2 cellular contexts compared by ENCODE assay signal in the genomic region with DNA sequence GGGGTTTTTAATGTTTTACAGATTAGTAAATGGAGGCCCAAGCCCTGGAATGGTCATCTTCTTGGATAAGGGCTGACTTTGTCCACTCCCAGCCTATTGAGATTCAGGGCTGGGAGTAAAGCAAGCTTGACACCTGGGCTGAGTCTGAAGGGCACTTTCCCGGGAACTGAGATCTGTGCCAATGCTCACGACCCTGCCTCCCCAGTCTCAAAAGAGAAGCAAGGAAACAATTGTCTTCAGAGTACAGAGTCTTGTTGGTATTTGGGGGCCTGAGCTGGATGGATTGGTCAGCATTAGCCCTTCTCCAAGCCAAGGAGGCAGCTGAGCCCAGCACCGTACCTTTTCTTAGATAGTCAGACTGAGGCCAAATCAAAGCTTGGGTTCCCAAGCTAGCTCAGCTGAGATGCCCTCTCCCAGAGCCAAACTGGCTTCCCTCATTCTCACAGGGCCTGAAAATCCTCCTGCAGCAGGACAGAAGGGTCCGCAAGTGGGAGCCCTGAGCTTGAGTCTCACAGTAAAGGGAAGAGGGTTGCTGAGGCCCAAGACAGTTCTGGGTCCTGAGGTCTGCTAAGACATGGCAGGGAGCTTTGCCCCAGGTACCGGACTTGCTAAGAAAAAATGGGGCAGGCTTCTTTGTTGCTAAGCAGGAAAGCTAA.
TF ChIP-seq lines count a peak whose summit lies in the region.

No MANE protein-coding gene starts in this region.

TF ChIP-seq in SK-N-SH, 30 proteins besides CTCF, POLR2A, EP300 and RAD21:
- no peak for TF ChIP-seq TCF12 (IDR thresholded peaks at IDR 0.05)
- TF ChIP-seq, protein P1, sequence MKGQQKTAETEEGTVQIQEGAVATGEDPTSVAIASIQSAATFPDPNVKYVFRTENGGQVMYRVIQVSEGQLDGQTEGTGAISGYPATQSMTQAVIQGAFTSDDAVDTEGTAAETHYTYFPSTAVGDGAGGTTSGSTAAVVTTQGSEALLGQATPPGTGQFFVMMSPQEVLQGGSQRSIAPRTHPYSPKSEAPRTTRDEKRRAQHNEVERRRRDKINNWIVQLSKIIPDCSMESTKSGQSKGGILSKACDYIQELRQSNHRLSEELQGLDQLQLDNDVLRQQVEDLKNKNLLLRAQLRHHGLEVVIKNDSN (IDR thresholded peaks at IDR 0.05; ENCODE audit: borderline replicate concordance, low read depth), result no peak
- no peak for TF ChIP-seq FOXM1 (IDR thresholded peaks at IDR 0.05; ENCODE audit: low read depth)
- TF ChIP-seq, protein P2, sequence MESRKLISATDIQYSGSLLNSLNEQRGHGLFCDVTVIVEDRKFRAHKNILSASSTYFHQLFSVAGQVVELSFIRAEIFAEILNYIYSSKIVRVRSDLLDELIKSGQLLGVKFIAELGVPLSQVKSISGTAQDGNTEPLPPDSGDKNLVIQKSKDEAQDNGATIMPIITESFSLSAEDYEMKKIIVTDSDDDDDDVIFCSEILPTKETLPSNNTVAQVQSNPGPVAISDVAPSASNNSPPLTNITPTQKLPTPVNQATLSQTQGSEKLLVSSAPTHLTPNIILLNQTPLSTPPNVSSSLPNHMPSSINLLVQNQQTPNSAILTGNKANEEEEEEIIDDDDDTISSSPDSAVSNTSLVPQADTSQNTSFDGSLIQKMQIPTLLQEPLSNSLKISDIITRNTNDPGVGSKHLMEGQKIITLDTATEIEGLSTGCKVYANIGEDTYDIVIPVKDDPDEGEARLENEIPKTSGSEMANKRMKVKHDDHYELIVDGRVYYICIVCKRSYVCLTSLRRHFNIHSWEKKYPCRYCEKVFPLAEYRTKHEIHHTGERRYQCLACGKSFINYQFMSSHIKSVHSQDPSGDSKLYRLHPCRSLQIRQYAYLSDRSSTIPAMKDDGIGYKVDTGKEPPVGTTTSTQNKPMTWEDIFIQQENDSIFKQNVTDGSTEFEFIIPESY (IDR thresholded peaks at IDR 0.05; ENCODE audit: borderline replicate concordance, low read depth), result no peak

TF ChIP-seq in SK-N-SH treated with all-trans-retinoic acid at 6 μM for 48 hours, 23 proteins besides CTCF, POLR2A, EP300 and RAD21:
- TF ChIP-seq, protein P3, sequence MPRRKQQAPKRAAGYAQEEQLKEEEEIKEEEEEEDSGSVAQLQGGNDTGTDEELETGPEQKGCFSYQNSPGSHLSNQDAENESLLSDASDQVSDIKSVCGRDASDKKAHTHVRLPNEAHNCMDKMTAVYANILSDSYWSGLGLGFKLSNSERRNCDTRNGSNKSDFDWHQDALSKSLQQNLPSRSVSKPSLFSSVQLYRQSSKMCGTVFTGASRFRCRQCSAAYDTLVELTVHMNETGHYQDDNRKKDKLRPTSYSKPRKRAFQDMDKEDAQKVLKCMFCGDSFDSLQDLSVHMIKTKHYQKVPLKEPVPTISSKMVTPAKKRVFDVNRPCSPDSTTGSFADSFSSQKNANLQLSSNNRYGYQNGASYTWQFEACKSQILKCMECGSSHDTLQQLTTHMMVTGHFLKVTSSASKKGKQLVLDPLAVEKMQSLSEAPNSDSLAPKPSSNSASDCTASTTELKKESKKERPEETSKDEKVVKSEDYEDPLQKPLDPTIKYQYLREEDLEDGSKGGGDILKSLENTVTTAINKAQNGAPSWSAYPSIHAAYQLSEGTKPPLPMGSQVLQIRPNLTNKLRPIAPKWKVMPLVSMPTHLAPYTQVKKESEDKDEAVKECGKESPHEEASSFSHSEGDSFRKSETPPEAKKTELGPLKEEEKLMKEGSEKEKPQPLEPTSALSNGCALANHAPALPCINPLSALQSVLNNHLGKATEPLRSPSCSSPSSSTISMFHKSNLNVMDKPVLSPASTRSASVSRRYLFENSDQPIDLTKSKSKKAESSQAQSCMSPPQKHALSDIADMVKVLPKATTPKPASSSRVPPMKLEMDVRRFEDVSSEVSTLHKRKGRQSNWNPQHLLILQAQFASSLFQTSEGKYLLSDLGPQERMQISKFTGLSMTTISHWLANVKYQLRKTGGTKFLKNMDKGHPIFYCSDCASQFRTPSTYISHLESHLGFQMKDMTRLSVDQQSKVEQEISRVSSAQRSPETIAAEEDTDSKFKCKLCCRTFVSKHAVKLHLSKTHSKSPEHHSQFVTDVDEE (CRISPR knock-in tag; IDR thresholded peaks at IDR 0.05), result no peak
- TF ChIP-seq ESRRG (CRISPR knock-in tag; IDR thresholded peaks at IDR 0.05) (no peak), RARB (CRISPR knock-in tag; IDR thresholded peaks at IDR 0.05) (no peak), ZC3H10 (CRISPR knock-in tag; IDR thresholded peaks at IDR 0.05) (no peak), ZNF8 (CRISPR knock-in tag; IDR thresholded peaks at IDR 0.05) (no peak), PPARA (CRISPR knock-in tag; IDR thresholded peaks at IDR 0.05; ENCODE audit: borderline replicate concordance) (no peak), TOX (CRISPR knock-in tag; IDR thresholded peaks at IDR 0.05; ENCODE audit: borderline replicate concordance) (no peak), BACH2 (CRISPR knock-in tag; IDR thresholded peaks at IDR 0.05; ENCODE audit: borderline replicate concordance) (no peak), CSDC2 (CRISPR knock-in tag; IDR thresholded peaks at IDR 0.05) (no peak), SNAI2 (CRISPR knock-in tag; IDR thresholded peaks at IDR 0.05) (no peak), ZFP3 (CRISPR knock-in tag; IDR thresholded peaks at IDR 0.05) (no peak), ARNTL (CRISPR knock-in tag; IDR thresholded peaks at IDR 0.05; ENCODE audit: borderline replicate concordance, low read depth) (no peak), TCF4 (CRISPR knock-in tag; IDR thresholded peaks at IDR 0.05; ENCODE audit: borderline replicate concordance) (no peak)
- TF ChIP-seq, protein P4, sequence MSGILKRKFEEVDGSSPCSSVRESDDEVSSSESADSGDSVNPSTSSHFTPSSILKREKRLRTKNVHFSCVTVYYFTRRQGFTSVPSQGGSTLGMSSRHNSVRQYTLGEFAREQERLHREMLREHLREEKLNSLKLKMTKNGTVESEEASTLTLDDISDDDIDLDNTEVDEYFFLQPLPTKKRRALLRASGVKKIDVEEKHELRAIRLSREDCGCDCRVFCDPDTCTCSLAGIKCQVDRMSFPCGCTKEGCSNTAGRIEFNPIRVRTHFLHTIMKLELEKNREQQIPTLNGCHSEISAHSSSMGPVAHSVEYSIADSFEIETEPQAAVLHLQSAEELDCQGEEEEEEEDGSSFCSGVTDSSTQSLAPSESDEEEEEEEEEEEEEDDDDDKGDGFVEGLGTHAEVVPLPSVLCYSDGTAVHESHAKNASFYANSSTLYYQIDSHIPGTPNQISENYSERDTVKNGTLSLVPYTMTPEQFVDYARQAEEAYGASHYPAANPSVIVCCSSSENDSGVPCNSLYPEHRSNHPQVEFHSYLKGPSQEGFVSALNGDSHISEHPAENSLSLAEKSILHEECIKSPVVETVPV (CRISPR knock-in tag; IDR thresholded peaks at IDR 0.05), result no peak
- TF ChIP-seq, protein P5, sequence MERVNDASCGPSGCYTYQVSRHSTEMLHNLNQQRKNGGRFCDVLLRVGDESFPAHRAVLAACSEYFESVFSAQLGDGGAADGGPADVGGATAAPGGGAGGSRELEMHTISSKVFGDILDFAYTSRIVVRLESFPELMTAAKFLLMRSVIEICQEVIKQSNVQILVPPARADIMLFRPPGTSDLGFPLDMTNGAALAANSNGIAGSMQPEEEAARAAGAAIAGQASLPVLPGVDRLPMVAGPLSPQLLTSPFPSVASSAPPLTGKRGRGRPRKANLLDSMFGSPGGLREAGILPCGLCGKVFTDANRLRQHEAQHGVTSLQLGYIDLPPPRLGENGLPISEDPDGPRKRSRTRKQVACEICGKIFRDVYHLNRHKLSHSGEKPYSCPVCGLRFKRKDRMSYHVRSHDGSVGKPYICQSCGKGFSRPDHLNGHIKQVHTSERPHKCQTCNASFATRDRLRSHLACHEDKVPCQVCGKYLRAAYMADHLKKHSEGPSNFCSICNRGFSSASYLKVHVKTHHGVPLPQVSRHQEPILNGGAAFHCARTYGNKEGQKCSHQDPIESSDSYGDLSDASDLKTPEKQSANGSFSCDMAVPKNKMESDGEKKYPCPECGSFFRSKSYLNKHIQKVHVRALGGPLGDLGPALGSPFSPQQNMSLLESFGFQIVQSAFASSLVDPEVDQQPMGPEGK (CRISPR knock-in tag; IDR thresholded peaks at IDR 0.05; ENCODE audit: borderline replicate concordance), result no peak
TF ChIP-seq in SK-N-SH treated with all-trans-retinoic acid at 6 μM for 48 hours: peak in this region for 0.
